In the genomic region with DNA sequence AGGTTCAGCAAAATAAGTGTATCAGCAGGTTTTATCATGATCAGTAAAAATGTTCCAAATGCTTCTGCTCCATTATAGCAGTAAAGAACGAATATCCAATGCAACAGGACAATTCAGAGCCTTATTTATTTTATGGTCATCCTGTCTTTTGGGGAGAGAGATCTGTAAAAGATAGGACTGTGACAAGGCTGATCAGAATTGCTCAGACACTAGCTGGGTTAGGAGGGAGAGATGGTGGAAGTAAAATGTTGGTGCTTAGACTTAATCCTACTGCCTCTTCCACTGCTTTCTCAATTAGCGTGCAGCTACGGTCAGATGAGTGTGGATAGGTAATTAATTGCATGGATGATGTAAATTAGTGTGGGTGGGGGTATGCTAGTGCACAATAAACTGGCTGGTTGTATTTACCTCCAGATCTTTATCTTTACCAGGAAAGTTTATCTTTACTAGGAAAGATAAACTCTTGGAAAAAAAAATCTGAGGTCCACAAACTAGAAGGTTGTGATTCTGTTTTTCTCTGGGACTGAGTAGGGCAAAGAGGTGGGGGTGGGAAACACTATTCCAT, we compare ENCODE assay signal across 11 cellular contexts. TPM values are rescaled to one million over a fixed set of nuclear protein-coding genes. Genes with fewer than 3 reads are reported as not detected.
DNase-seq lines count a peak whose midpoint lies in the region; ATAC-seq, FAIRE-seq and TF ChIP-seq lines count a peak whose summit lies in the region.
"Had no signal": no experiment of that assay in that cellular context is flagged by ENCODE, and none has a peak within 500 bp of the region (broad histone marks: within the 10 kb centered on the region; RNA-seq: fewer than 3 reads in every experiment).

No MANE protein-coding gene starts in this region.

- POLR2A ChIA-PET in endothelial cell of umbilical vein (lab: Charles Lee) = no interaction called here

- no peak overlapping the region for H3K27ac ChIP-seq in SK-N-MC
- H3K27ac ChIP-seq in endothelial cell of umbilical vein (ENCODE audit: insufficient read depth, low read depth, low read length) = no peak overlapping the region
- H3K27ac ChIP-seq in tibial nerve = peak overlapping the region in 2 of 4 donors; percentile 93 to 95
- H3K27ac ChIP-seq: gastrocnemius medialis, sigmoid colon, SJSA1 had no signal

- no peaks in the 10 kb centered on the region for H4K20me1 ChIP-seq in endothelial cell of umbilical vein (replicated peaks; ENCODE audit: control insufficient read depth, extremely low read depth, insufficient read depth, low read length)

- DNase-seq in natural killer cell treated with Interleukin-12 subunit alpha and Interleukin-12 subunit beta and Interleukin-15 and Interleukin-18, amount 100 ng/mL, for 72 hours (ENCODE audit: low spot score) = no peak
- DNase-seq in natural killer cell (no peak), SK-N-MC (ENCODE audit: low read depth, low spot score) (no peak), endothelial cell of umbilical vein (ENCODE audit: low read depth, low spot score) (no peak), tibial nerve (ENCODE audit: low spot score in 2 of 2) (no peak), omental fat pad (ENCODE audit: low spot score) (no peak), sciatic nerve (ENCODE audit: low spot score) (no peak), ecto neural progenitor cell (ENCODE audit: low spot score) (no peak)
- DNase-seq: gastrocnemius medialis, sigmoid colon had no signal

- H3K27me3 ChIP-seq in endothelial cell of umbilical vein (ENCODE audit: control insufficient read depth in 2 of 2, insufficient read depth in 2 of 2, low read length in 2 of 2) (peaks cover 0 to 2% of the 10 kb centered on the region in 2 experiments), tibial nerve (no peaks in the 10 kb centered on the region)
- H3K27me3 ChIP-seq: gastrocnemius medialis, sigmoid colon, SJSA1 had no signal

- H3K4me1 ChIP-seq in endothelial cell of umbilical vein (ENCODE audit: control insufficient read depth, extremely low read depth, insufficient read depth, low read length) (peaks cover 13% of the 10 kb centered on the region), tibial nerve (peaks cover 0 to 67% (median 11%) of the 10 kb centered on the region in 4 donors)

- no peaks in the 10 kb centered on the region for H3K9me3 ChIP-seq in SK-N-MC (ENCODE audit: low read depth, low read length)
- H3K9me3 ChIP-seq in endothelial cell of umbilical vein (replicated peaks; ENCODE audit: control insufficient read depth, insufficient read depth, low read length) = no peaks in the 10 kb centered on the region
- no peaks in the 10 kb centered on the region for H3K9me3 ChIP-seq in tibial nerve
- H3K9me3 ChIP-seq: gastrocnemius medialis, sigmoid colon, SJSA1 had no signal

- 34 to 38% methylated on average over 3 of the region's 3 CpGs for WGBS in tibial nerve, 2 donors

- H3K4me3 Mint-ChIP-seq in natural killer cell treated with Interleukin-12 subunit alpha and Interleukin-12 subunit beta and Interleukin-15 and Interleukin-18, amount 100 ng/mL, for 72 hours = peak overlapping the region; percentile 100
- H3K4me3 Mint-ChIP-seq in natural killer cell = no peak overlapping the region

- H3K4me3 ChIP-seq in SK-N-MC (peak overlapping the region; percentile 89), endothelial cell of umbilical vein (replicated peaks in 1 of 3; ENCODE audit: insufficient read depth in 1 of 3, low read depth in 1 of 3, low read length in 3 of 3) (no peak overlapping the region), tibial nerve (peak overlapping the region in 3 of 4 donors; percentile 9 to 73 (median 10))
- H3K4me3 ChIP-seq: SJSA1 had no signal

- H3K4me1 Mint-ChIP-seq in natural killer cell treated with Interleukin-12 subunit alpha and Interleukin-12 subunit beta and Interleukin-15 and Interleukin-18, amount 100 ng/mL, for 72 hours (ENCODE audit: low read depth in 2 of 2) = peaks cover 21 to 23% of the 10 kb centered on the region in 2 donors
- peaks cover 28 to 29% of the 10 kb centered on the region in 2 donors for H3K4me1 Mint-ChIP-seq in natural killer cell

- peaks cover 11% of the 10 kb centered on the region for H3K36me3 Mint-ChIP-seq in natural killer cell treated with Interleukin-12 subunit alpha and Interleukin-12 subunit beta and Interleukin-15 and Interleukin-18, amount 100 ng/mL, for 72 hours
- peaks cover 10% of the 10 kb centered on the region for H3K36me3 Mint-ChIP-seq in natural killer cell

- dilution Hi-C loops in endothelial cell of umbilical vein (cut with MboI; ENCODE audit: extremely low pct_ligation_motif_present, low sequenced_read_pairs) = no loop called here

- no peak overlapping the region for H2AFZ ChIP-seq in endothelial cell of umbilical vein (ENCODE audit: low read depth, low read length)

- no peak for ATAC-seq in natural killer cell treated with Interleukin-12 subunit alpha and Interleukin-12 subunit beta and Interleukin-15 and Interleukin-18, amount 100 ng/mL, for 72 hours
- ATAC-seq in natural killer cell = no peak
- no peak for ATAC-seq in omental fat pad (ENCODE audit: low FRiP score)
- ATAC-seq in sciatic nerve = no peak
- ATAC-seq: gastrocnemius medialis had no signal

- H3K27ac Mint-ChIP-seq in natural killer cell treated with Interleukin-12 subunit alpha and Interleukin-12 subunit beta and Interleukin-15 and Interleukin-18, amount 100 ng/mL, for 72 hours = no peak overlapping the region
- peak overlapping the region in 1 of 2 donors; percentile 99 for H3K27ac Mint-ChIP-seq in natural killer cell

- BruUV-seq in endothelial cell of umbilical vein (replicated peaks; lab: Mats Ljungman, UMichigan) = no TSS peak

- CTCF ChIA-PET in endothelial cell of umbilical vein (lab: Charles Lee) = interaction anchor here (0.9 to 1.7 kb wide), 4 partner anchors 8 to 266 kb away, joined by 3 to 6 read pairs (median 4); no protein-coding TSS in a partner anchor

- no peaks in the 10 kb centered on the region for H3K36me3 ChIP-seq in SK-N-MC (ENCODE audit: insufficient read depth, low read length)
- H3K36me3 ChIP-seq in endothelial cell of umbilical vein (ENCODE audit: control insufficient read depth in 2 of 2, extremely low read depth in 1 of 2, insufficient read depth in 2 of 2, low read length in 2 of 2) = no peaks in the 10 kb centered on the region
- no peaks in the 10 kb centered on the region for H3K36me3 ChIP-seq in tibial nerve
- H3K36me3 ChIP-seq: gastrocnemius medialis, sigmoid colon had no signal

- H3K9ac ChIP-seq in SK-N-MC (ENCODE audit: insufficient read length) = no peak overlapping the region
- H3K9ac ChIP-seq in endothelial cell of umbilical vein (replicated peaks; ENCODE audit: extremely low read depth, insufficient read depth, low read length) = no peak overlapping the region

- peaks cover 18% of the 10 kb centered on the region for H3K79me2 ChIP-seq in endothelial cell of umbilical vein (ENCODE audit: control insufficient read depth, insufficient read depth, low read length)

- no peaks in the 10 kb centered on the region for H3K9me3 Mint-ChIP-seq in natural killer cell treated with Interleukin-12 subunit alpha and Interleukin-12 subunit beta and Interleukin-15 and Interleukin-18, amount 100 ng/mL, for 72 hours
- H3K9me3 Mint-ChIP-seq in natural killer cell = no peaks in the 10 kb centered on the region

- intact Hi-C loops in natural killer cell (cut with micrococcal nuclease) = no loop called here
- intact Hi-C loops in endothelial cell of umbilical vein (cut with micrococcal nuclease) = no loop called here
- intact Hi-C loops in sciatic nerve (cut with DNase I) = no loop called here

- H3K27me3 Mint-ChIP-seq in natural killer cell treated with Interleukin-12 subunit alpha and Interleukin-12 subunit beta and Interleukin-15 and Interleukin-18, amount 100 ng/mL, for 72 hours = peaks cover 5 to 7% of the 10 kb centered on the region in 2 donors
- H3K27me3 Mint-ChIP-seq in natural killer cell (ENCODE audit: low read depth in 2 of 2) = peaks cover 0 to 9% of the 10 kb centered on the region in 2 donors

- H3K4me2 ChIP-seq in endothelial cell of umbilical vein (ENCODE audit: insufficient read depth, low read length) = peak overlapping the region; percentile 90

- TF ChIP-seq CTCF in natural killer cell (IDR thresholded peaks at IDR 0.05) = no peak
- no peak for TF ChIP-seq CTCF in endothelial cell of umbilical vein (IDR thresholded peaks at IDR 0.05; ENCODE audit: extremely low read depth in 1 of 2, insufficient read depth in 1 of 2, low read depth in 1 of 2, low read length in 2 of 2)
- TF ChIP-seq CTCF in tibial nerve (IDR thresholded peaks at IDR 0.05) = no peak
- TF ChIP-seq CTCF in omental fat pad (IDR thresholded peaks at IDR 0.05) = no peak

- FAIRE-seq in endothelial cell of umbilical vein (lab: Jason Lieb, UNC) = peak; percentile 42

- no peaks in the 10 kb centered on the region for H3K9me1 ChIP-seq in endothelial cell of umbilical vein (replicated peaks; ENCODE audit: control insufficient read depth, extremely low read depth, insufficient read depth, low read length)

- TF ChIP-seq POLR2A in endothelial cell of umbilical vein (IDR thresholded peaks at IDR 0.05; ENCODE audit: low read depth, low read length) (no peak), tibial nerve (IDR thresholded peaks at IDR 0.05) (no peak)

- no peak for TF ChIP-seq EP300 in tibial nerve (IDR thresholded peaks at IDR 0.05)

TF ChIP-seq in endothelial cell of umbilical vein, 7 proteins besides CTCF, POLR2A, EP300 and RAD21 (continues in another document):
- TF ChIP-seq, protein P1, sequence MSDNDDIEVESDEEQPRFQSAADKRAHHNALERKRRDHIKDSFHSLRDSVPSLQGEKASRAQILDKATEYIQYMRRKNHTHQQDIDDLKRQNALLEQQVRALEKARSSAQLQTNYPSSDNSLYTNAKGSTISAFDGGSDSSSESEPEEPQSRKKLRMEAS (IDR thresholded peaks at IDR 0.05; ENCODE audit: insufficient read depth, insufficient read length) = no peak
- TF ChIP-seq EZH2 (IDR thresholded peaks at IDR 0.05; ENCODE audit: borderline replicate concordance, low read depth, low read length, severe bottlenecking) (no peak), POLR2AphosphoS5 (IDR thresholded peaks at IDR 0.05; ENCODE audit: insufficient read depth, low read depth, low read length) (no peak), GATA2 (IDR thresholded peaks at IDR 0.05; ENCODE audit: insufficient read depth, insufficient read length, low read depth, low read length) (no peak)

RNA-seq across cellular contexts. Expression of gene EID1, which starts 2.2 kb away (rescaled TPM):
- 10 to 100 TPM; 46.6 to 73.2 TPM for total RNA-seq in natural killer cell treated with Interleukin-12 subunit alpha and Interleukin-12 subunit beta and Interleukin-15 and Interleukin-18, amount 100 ng/mL, for 72 hours
- total RNA-seq in natural killer cell = 10 to 100 TPM; 63.5 to 70.2 (median 67.3) TPM
- total RNA-seq in endothelial cell of umbilical vein = 146 and 153 TPM in 2 replicates
- polyA plus RNA-seq in endothelial cell of umbilical vein = 95.8 and 155 TPM in 2 replicates
- 185 and 194 TPM in 2 replicates for polyA plus RNA-seq in endothelial cell of umbilical vein (2011; cell fraction: cytosol; rRNA removed)
- 60.5 and 93.6 TPM in 2 replicates for polyA plus RNA-seq in endothelial cell of umbilical vein (2011; cell fraction: nucleus; rRNA removed)
- 113 and 148 TPM in 2 replicates for polyA plus RNA-seq in endothelial cell of umbilical vein (2012)
- 56.3 and 56.9 TPM in 2 replicates for polyA minus RNA-seq in endothelial cell of umbilical vein
- 97.1 TPM for polyA minus RNA-seq in endothelial cell of umbilical vein (2011; cell fraction: cytosol; rRNA and poly(A)+ RNA removed)
- polyA minus RNA-seq in endothelial cell of umbilical vein (2011; cell fraction: nucleus; rRNA and poly(A)+ RNA removed) = 14.6 and 18.1 TPM in 2 replicates
- 100 to 1,000 TPM; 242 to 458 (median 311) TPM for total RNA-seq in tibial nerve
- total RNA-seq in omental fat pad = 100 to 1,000 TPM; 152 to 235 (median 216) TPM
- total RNA-seq in sciatic nerve = 140 TPM

Comparison
In these comparisons a context has a peak if more than half of its experiments do, and no peak if none do; other contexts are left out.
1. H3K4me3 ChIP-seq: peak in SK-N-MC (single experiment) and tibial nerve (3 of 4); none in endothelial cell of umbilical vein (0 of 3).